ENCODE assay signal across 10 cellular contexts in genomic region chr19:621191-621590, GRCh38. TPM values are rescaled to one million over a fixed set of nuclear protein-coding genes. Genes with fewer than 3 reads are reported as not detected.
"Had no signal": no experiment of that assay in that cellular context is flagged by ENCODE, and none has a peak within 500 bp of the region (broad histone marks: within the 10 kb centered on the region; RNA-seq: fewer than 3 reads in every experiment).

No MANE protein-coding gene starts in this region.

RNA-seq across cellular contexts. Expression of gene FGF22, which starts 18.5 kb away (rescaled TPM):
- total RNA-seq: hepatocyte, kidney epithelial cell, left colon, left ventricle myocardium inferior, left ventricle myocardium superior, lung microvascular endothelial cell, mammary epithelial cell had no signal
- polyA plus RNA-seq: keratinocyte, liver, mammary epithelial cell had no signal

RNA-seq across cellular contexts. Expression of gene HCN2, which starts 31.5 kb away (rescaled TPM):
- polyA plus RNA-seq: immature natural killer cell had no signal
